Comparison of ENCODE assay signal across 1 cellular context in genomic region chr6:143079325-143079640, GRCh38.
A peak's percentile ranks its signal among the peaks of the same experiment; 100 is the strongest.
TF ChIP-seq lines count a peak whose summit lies in the region.

No MANE protein-coding gene starts in this region.

TF ChIP-seq in HepG2, 621 proteins besides CTCF, POLR2A, EP300 and RAD21 (continued from another document and continues in another):
- TF ChIP-seq NCOR1 (IDR thresholded peaks at IDR 0.05; ENCODE audit: borderline replicate concordance, low read length): peak; percentile 83
- no peak for TF ChIP-seq ZNF646 (CRISPR knock-in tag; IDR thresholded peaks at IDR 0.05)
- TF ChIP-seq ZBTB8A (CRISPR knock-in tag; IDR thresholded peaks at IDR 0.05; ENCODE audit: borderline replicate concordance, low read depth): no peak
- no peak for TF ChIP-seq ZNF124 (CRISPR knock-in tag; IDR thresholded peaks at IDR 0.05)
- no peak for TF ChIP-seq SMAD3 (CRISPR knock-in tag; IDR thresholded peaks at IDR 0.05)
- TF ChIP-seq RXRB (CRISPR knock-in tag; IDR thresholded peaks at IDR 0.05; ENCODE audit: borderline replicate concordance): peak; percentile 57
- TF ChIP-seq RNF219 (CRISPR knock-in tag; IDR thresholded peaks at IDR 0.05): no peak
- no peak for TF ChIP-seq RFX3 (CRISPR knock-in tag; IDR thresholded peaks at IDR 0.05)
- TF ChIP-seq RFXANK (CRISPR knock-in tag; IDR thresholded peaks at IDR 0.05): no peak
- TF ChIP-seq FOXA3 (CRISPR knock-in tag; IDR thresholded peaks at IDR 0.05): peak; percentile 21; the same call in 1 of the 2 replicates
- no peak for TF ChIP-seq ZNF496 (CRISPR knock-in tag; IDR thresholded peaks at IDR 0.05; ENCODE audit: insufficient replicate concordance)
- TF ChIP-seq ZNF331 (CRISPR knock-in tag; IDR thresholded peaks at IDR 0.05): no peak
- no peak for TF ChIP-seq KAT7 (CRISPR knock-in tag; IDR thresholded peaks at IDR 0.05; ENCODE audit: borderline replicate concordance)
- no peak for TF ChIP-seq ZNF577 (CRISPR knock-in tag; IDR thresholded peaks at IDR 0.05; ENCODE audit: borderline replicate concordance, low read depth)
- TF ChIP-seq CCAR2 (optimal IDR thresholded peaks at IDR 0.05; ENCODE audit: low read depth, low read length): no peak
- TF ChIP-seq MBNL3 (CRISPR knock-in tag; conservative IDR thresholded peaks at IDR 0.05): no peak
- no peak for TF ChIP-seq AGO2 (optimal IDR thresholded peaks at IDR 0.05; ENCODE audit: low read depth, low read length)
- TF ChIP-seq HBP1 (CRISPR knock-in tag; IDR thresholded peaks at IDR 0.05; ENCODE audit: low read depth): no peak
- TF ChIP-seq ZNF878 (CRISPR knock-in tag; IDR thresholded peaks at IDR 0.05): no peak
- no peak for TF ChIP-seq ZFP91 (CRISPR knock-in tag; IDR thresholded peaks at IDR 0.05; ENCODE audit: borderline replicate concordance)
- no peak for TF ChIP-seq ZNF576 (CRISPR knock-in tag; IDR thresholded peaks at IDR 0.05)
- TF ChIP-seq ZNF501 (CRISPR knock-in tag; IDR thresholded peaks at IDR 0.05): no peak
- peak; percentile 26; the same call in 1 of the 2 replicates for TF ChIP-seq NCOA2 (CRISPR knock-in tag; IDR thresholded peaks at IDR 0.05)
- peak; percentile 53; the same call in 1 of the 2 replicates for TF ChIP-seq CEBPB (IDR thresholded peaks at IDR 0.05; ENCODE audit: borderline replicate concordance, low read depth, low read length)
- TF ChIP-seq ZNF513 (CRISPR knock-in tag; conservative IDR thresholded peaks at IDR 0.05): no peak
- no peak for TF ChIP-seq SOX6 (IDR thresholded peaks at IDR 0.05)
- peak; percentile 44; the same call in 1 of the 2 replicates for TF ChIP-seq SOX6 (CRISPR knock-in tag; IDR thresholded peaks at IDR 0.05)
- TF ChIP-seq ZSCAN30 (CRISPR knock-in tag; IDR thresholded peaks at IDR 0.05): no peak
- 0 out of 2 replicates have a peak, but pooled peaks have one; percentile 65 for TF ChIP-seq ZNF264 (CRISPR knock-in tag; IDR thresholded peaks at IDR 0.05)
- no peak for TF ChIP-seq SATB2 (CRISPR knock-in tag; IDR thresholded peaks at IDR 0.05)
- TF ChIP-seq ZFX (CRISPR knock-in tag; IDR thresholded peaks at IDR 0.05; ENCODE audit: low read depth): no peak
- no peak for TF ChIP-seq SOX5 (CRISPR knock-in tag; IDR thresholded peaks at IDR 0.05; ENCODE audit: borderline replicate concordance)
- TF ChIP-seq ZNF670 (CRISPR knock-in tag; IDR thresholded peaks at IDR 0.05; ENCODE audit: borderline replicate concordance): 0 out of 2 replicates have a peak, but pooled peaks have one; percentile 15
- TF ChIP-seq PHF20 (CRISPR knock-in tag; IDR thresholded peaks at IDR 0.05): no peak
- no peak for TF ChIP-seq NBN (conservative IDR thresholded peaks at IDR 0.05)
- no peak for TF ChIP-seq ZNF672 (CRISPR knock-in tag; IDR thresholded peaks at IDR 0.05)
- TF ChIP-seq NFYB (CRISPR knock-in tag; IDR thresholded peaks at IDR 0.05): no peak
- no peak for TF ChIP-seq BCL3 (CRISPR knock-in tag; IDR thresholded peaks at IDR 0.05)
- TF ChIP-seq MTA1 (CRISPR knock-in tag; IDR thresholded peaks at IDR 0.05; ENCODE audit: borderline replicate concordance): no peak
- 0 out of 2 replicates have a peak, but pooled peaks have one; percentile 23 for TF ChIP-seq TRIM24 (CRISPR knock-in tag; IDR thresholded peaks at IDR 0.05)
- TF ChIP-seq MXD3 (CRISPR knock-in tag; IDR thresholded peaks at IDR 0.05): no peak
- TF ChIP-seq ZNF552 (CRISPR knock-in tag; IDR thresholded peaks at IDR 0.05; ENCODE audit: borderline replicate concordance): no peak
- TF ChIP-seq ZNF781 (CRISPR knock-in tag; IDR thresholded peaks at IDR 0.05; ENCODE audit: borderline replicate concordance, not compliant biosample characterization): no peak
- no peak for TF ChIP-seq ZNF674 (CRISPR knock-in tag; IDR thresholded peaks at IDR 0.05; ENCODE audit: low read depth)
- no peak for TF ChIP-seq ZBTB34 (CRISPR knock-in tag; IDR thresholded peaks at IDR 0.05)
- no peak for TF ChIP-seq ZNF737 (CRISPR knock-in tag; IDR thresholded peaks at IDR 0.05; ENCODE audit: borderline replicate concordance)
- 0 out of 2 replicates have a peak, but pooled peaks have one; percentile 27 for TF ChIP-seq HDAC2 (CRISPR knock-in tag; IDR thresholded peaks at IDR 0.05)
- TF ChIP-seq NFIB (CRISPR knock-in tag; IDR thresholded peaks at IDR 0.05; ENCODE audit: borderline replicate concordance): no peak
- TF ChIP-seq SP140L (CRISPR knock-in tag; IDR thresholded peaks at IDR 0.05; ENCODE audit: borderline replicate concordance): no peak
- TF ChIP-seq RARA (CRISPR knock-in tag; IDR thresholded peaks at IDR 0.05): 0 out of 2 replicates have a peak, but pooled peaks have one; percentile 10
- no peak for TF ChIP-seq ZNF704 (CRISPR knock-in tag; IDR thresholded peaks at IDR 0.05; ENCODE audit: borderline replicate concordance)
- TF ChIP-seq ZNF816 (CRISPR knock-in tag; IDR thresholded peaks at IDR 0.05; ENCODE audit: borderline replicate concordance): 0 out of 2 replicates have a peak, but pooled peaks have one; percentile 56
- TF ChIP-seq NKX3-1 (CRISPR knock-in tag; IDR thresholded peaks at IDR 0.05): no peak
